8 cellular contexts compared by ENCODE assay signal in genomic region chr4:83456184-83456501, GRCh38. TPM values are rescaled to one million over a fixed set of nuclear protein-coding genes. Genes with fewer than 3 reads are reported as not detected.
A peak's percentile ranks its signal among the peaks of the same experiment; 100 is the strongest.
DNase-seq lines count a peak whose midpoint lies in the region; ATAC-seq, FAIRE-seq and TF ChIP-seq lines count a peak whose summit lies in the region.

No MANE protein-coding gene starts in this region.

- no peak for FAIRE-seq in GM12891 (lab: Jason Lieb, UNC)
- no peak for FAIRE-seq in urothelium cell line (lab: Jason Lieb, UNC)

- H3K9me3 Mint-ChIP-seq in activated naive CD8-positive, alpha-beta T cell treated with anti-CD3 and anti-CD28 coated beads for 36 hours: no peaks in the 10 kb centered on the region
- no peaks in the 10 kb centered on the region for H3K9me3 Mint-ChIP-seq in stimulated activated naive B cell treated with anti-CD40 and anti-IgM and Interleukin-4, amounts not matched to agents 10 μg/mL and 1 μg/mL and 100 μg/mL, for 72 hours

- peak overlapping the region; percentile 97 for H3K4me3 Mint-ChIP-seq in activated naive CD8-positive, alpha-beta T cell treated with anti-CD3 and anti-CD28 coated beads for 36 hours
- peak overlapping the region; percentile 99 for H3K4me3 Mint-ChIP-seq in stimulated activated naive B cell treated with anti-CD40 and anti-IgM and Interleukin-4, amounts not matched to agents 10 μg/mL and 1 μg/mL and 100 μg/mL, for 72 hours

- H3K4me3 ChIP-seq in HUES6 (ENCODE audit: low read depth, low read length): peak overlapping the region; percentile 80
- H3K4me3 ChIP-seq in iPS-18c (ENCODE audit: insufficient read depth, low read depth, low read length): peak overlapping the region; percentile 90

- H3K27ac Mint-ChIP-seq in activated naive CD8-positive, alpha-beta T cell treated with anti-CD3 and anti-CD28 coated beads for 36 hours: peak overlapping the region; percentile 99
- peak overlapping the region; percentile 100 for H3K27ac Mint-ChIP-seq in stimulated activated naive B cell treated with anti-CD40 and anti-IgM and Interleukin-4, amounts not matched to agents 10 μg/mL and 1 μg/mL and 100 μg/mL, for 72 hours

- no peak for ATAC-seq in stimulated activated naive B cell treated with anti-CD40 and anti-IgM and Interleukin-4, amounts not matched to agents 10 μg/mL and 1 μg/mL and 100 μg/mL, for 72 hours (replicated peaks)
- ATAC-seq in GM19023 (IDR thresholded peaks at IDR 0.05; ENCODE audit: unreplicated experiment): no peak

- peaks cover 3% of the 10 kb centered on the region; the same call in 1 of the 2 replicates for H3K4me1 ChIP-seq in HUES6 (ENCODE audit: control insufficient read depth, insufficient read depth, low read length)

- peak overlapping the region; percentile 91 for H3K9ac ChIP-seq in HUES6 (ENCODE audit: low read length)

- no peaks in the 10 kb centered on the region for H3K27me3 Mint-ChIP-seq in activated naive CD8-positive, alpha-beta T cell treated with anti-CD3 and anti-CD28 coated beads for 36 hours
- H3K27me3 Mint-ChIP-seq in stimulated activated naive B cell treated with anti-CD40 and anti-IgM and Interleukin-4, amounts not matched to agents 10 μg/mL and 1 μg/mL and 100 μg/mL, for 72 hours: no peaks in the 10 kb centered on the region

- H3K4me1 Mint-ChIP-seq in activated naive CD8-positive, alpha-beta T cell treated with anti-CD3 and anti-CD28 coated beads for 36 hours: peaks cover 41% of the 10 kb centered on the region
- peaks cover 10 to 38% of the 10 kb centered on the region in 2 donors for H3K4me1 Mint-ChIP-seq in stimulated activated naive B cell treated with anti-CD40 and anti-IgM and Interleukin-4, amounts not matched to agents 10 μg/mL and 1 μg/mL and 100 μg/mL, for 72 hours

- peaks cover 46% of the 10 kb centered on the region for H3K36me3 ChIP-seq in HUES6 (ENCODE audit: control insufficient read depth, insufficient read depth, low read length)

- no peak for DNase-seq in activated naive CD8-positive, alpha-beta T cell treated with anti-CD3 and anti-CD28 coated beads for 36 hours
- no peak for DNase-seq in stimulated activated naive B cell treated with anti-CD40 and anti-IgM and Interleukin-4, amounts not matched to agents 10 μg/mL and 1 μg/mL and 100 μg/mL, for 72 hours
- DNase-seq in ureter (ENCODE audit: low spot score) (no peak), GM12891 (ENCODE audit: insufficient read length, low spot score) (no peak), urothelium cell line (ENCODE audit: low spot score) (no peak)

- H3K36me3 Mint-ChIP-seq in activated naive CD8-positive, alpha-beta T cell treated with anti-CD3 and anti-CD28 coated beads for 36 hours: peaks cover 49% of the 10 kb centered on the region
- peaks cover 15 to 41% of the 10 kb centered on the region in 2 donors for H3K36me3 Mint-ChIP-seq in stimulated activated naive B cell treated with anti-CD40 and anti-IgM and Interleukin-4, amounts not matched to agents 10 μg/mL and 1 μg/mL and 100 μg/mL, for 72 hours

- peak overlapping the region; percentile 8; the same call in 1 of the 2 replicates for H3K27ac ChIP-seq in HUES6 (ENCODE audit: low read depth, low read length)

- no peak for TF ChIP-seq POLR2A in GM12891 (IDR thresholded peaks at IDR 0.05; ENCODE audit: low read depth, low read length)

- H3K9me3 ChIP-seq in HUES6 (ENCODE audit: control insufficient read depth, insufficient read depth, low read depth, low read length): no peaks in the 10 kb centered on the region
- no peaks in the 10 kb centered on the region for H3K9me3 ChIP-seq in iPS-18c (ENCODE audit: control insufficient read depth, insufficient read depth, low read length)

- no peaks in the 10 kb centered on the region for H3K27me3 ChIP-seq in HUES6 (ENCODE audit: control insufficient read depth, insufficient read depth, low read length)

TF ChIP-seq in GM12891, 5 proteins besides CTCF, POLR2A, EP300 and RAD21:
- TF ChIP-seq POLR2AphosphoS5 (IDR thresholded peaks at IDR 0.05; ENCODE audit: low read depth, low read length) (no peak), TAF1 (IDR thresholded peaks at IDR 0.05; ENCODE audit: low read depth, low read length) (no peak), SPI1 (IDR thresholded peaks at IDR 0.05; ENCODE audit: low read depth, low read length) (no peak), PAX5 (IDR thresholded peaks at IDR 0.05; ENCODE audit: insufficient read depth, low read length, severe bottlenecking) (no peak)
TF ChIP-seq in GM12891: peak in this region for 0.

RNA-seq across cellular contexts. Expression of gene MRPS18C, which starts 0.3 kb away (rescaled TPM):
- total RNA-seq in activated naive CD8-positive, alpha-beta T cell treated with anti-CD3 and anti-CD28 coated beads for 36 hours: 10 to 100 TPM; 85.5 to 86.8 TPM
- 42.8 TPM for total RNA-seq in ureter
- 51.7 TPM for polyA plus RNA-seq in GM12891 (2012; ENCODE audit: low read depth, missing spikeins)

RNA-seq across cellular contexts. Expression of gene HELQ, which starts 0.5 kb away (rescaled TPM):
- 10 to 100 TPM; 11.4 to 11.9 TPM for total RNA-seq in activated naive CD8-positive, alpha-beta T cell treated with anti-CD3 and anti-CD28 coated beads for 36 hours
- total RNA-seq in ureter: 15.9 TPM
- polyA plus RNA-seq in GM12891 (2012; ENCODE audit: low read depth, missing spikeins): 5.9 TPM

RNA-seq across cellular contexts. Expression of gene ABRAXAS1, which starts 28.8 kb away (rescaled TPM):
- total RNA-seq in activated naive CD8-positive, alpha-beta T cell treated with anti-CD3 and anti-CD28 coated beads for 36 hours: 10 to 100 TPM; 18.5 TPM
- total RNA-seq in ureter: 12.7 TPM
- polyA plus RNA-seq in GM12891 (2012; ENCODE audit: low read depth, missing spikeins): 3.6 TPM
